ENCODE assay signal across 14 cellular contexts in the genomic region with DNA sequence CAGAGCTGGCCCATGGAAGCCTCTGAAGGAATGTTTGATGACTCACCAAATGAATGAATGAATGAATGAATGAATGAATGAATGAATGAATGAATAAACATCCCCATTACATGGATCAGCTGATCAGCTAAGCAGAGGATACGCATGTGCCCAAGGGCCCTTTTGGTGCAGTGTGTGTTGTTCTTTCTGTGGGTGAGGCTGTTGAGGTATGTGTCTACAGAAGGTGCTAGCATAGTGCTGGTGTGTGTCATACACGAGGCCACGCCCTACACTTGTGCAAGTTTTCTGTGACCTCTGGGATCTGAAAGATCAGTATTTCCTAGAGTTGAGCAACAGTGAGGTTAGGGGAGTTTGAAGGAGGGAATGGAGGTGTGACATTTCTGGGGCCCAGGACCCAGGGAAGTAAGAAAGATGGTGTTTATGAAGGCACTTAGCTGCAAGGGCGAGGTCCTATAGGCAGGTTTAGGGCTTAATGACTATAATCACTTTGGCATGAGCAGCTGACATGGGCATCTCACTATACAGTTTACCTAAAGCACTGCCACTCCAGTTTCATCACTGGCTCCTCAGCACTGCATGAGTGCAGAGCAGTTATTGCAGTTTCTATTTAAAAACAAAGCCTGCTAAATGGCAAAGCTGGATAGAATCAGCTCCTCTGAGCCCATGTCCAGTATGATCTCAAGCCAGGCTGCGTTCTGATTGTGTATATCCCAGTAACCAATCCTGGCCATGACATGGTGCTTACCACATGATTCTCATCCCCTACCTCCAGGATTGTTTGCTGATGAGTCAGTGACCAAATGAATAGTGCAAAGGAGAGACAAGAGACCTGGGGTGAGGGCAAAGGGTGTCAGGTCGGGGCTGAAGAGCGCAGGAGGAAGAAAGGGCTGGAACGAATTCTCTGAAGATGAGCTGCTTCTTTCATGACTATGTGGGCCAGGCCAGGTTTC. TPM values are rescaled to one million over a fixed set of nuclear protein-coding genes. Genes with fewer than 3 reads are reported as not detected.
A peak's percentile ranks its signal among the peaks of the same experiment; 100 is the strongest.
DNase-seq lines count a peak whose midpoint lies in the region; ATAC-seq and TF ChIP-seq lines count a peak whose summit lies in the region.
"Had no signal": no experiment of that assay in that cellular context is flagged by ENCODE, and none has a peak within 500 bp of the region (broad histone marks: within the 10 kb centered on the region; RNA-seq: fewer than 3 reads in every experiment).

No MANE protein-coding gene starts in this region.

- H3K27me3 ChIP-seq in lower lobe of right lung (ENCODE audit: low read depth), result no peaks in the 10 kb centered on the region

- H3K36me3 ChIP-seq in lower lobe of right lung, result no peaks in the 10 kb centered on the region

- H3K4me3 ChIP-seq in lower lobe of right lung, result no peak overlapping the region

- no peaks in the 10 kb centered on the region for H3K9me3 Mint-ChIP-seq in endothelial cell (ENCODE audit: unreplicated experiment)
- H3K9me3 Mint-ChIP-seq: stimulated activated naive CD8-positive, alpha-beta T cell treated with anti-CD3 and anti-CD28 coated beads, Interleukin-15, Interleukin-2, amounts not matched to agents 100 ng/mL and 50 ng/mL, for 24 hours; T-helper 1 cell treated with Interleukin-12 subunit alpha and Interleukin-12 subunit beta and Interleukin-4 antibody, amounts not matched to agents 30 μg/mL and 1 μg/mL, for 36 hours had no signal

- ATAC-seq in lower lobe of right lung, result peak; percentile 68 to 92
- no peak for ATAC-seq in GM18868 (IDR thresholded peaks at IDR 0.05; ENCODE audit: unreplicated experiment)
- ATAC-seq in HG02763 (IDR thresholded peaks at IDR 0.05; ENCODE audit: unreplicated experiment), result no peak

- no peaks in the 10 kb centered on the region for H3K36me3 Mint-ChIP-seq in endothelial cell (ENCODE audit: low read depth, unreplicated experiment)
- H3K36me3 Mint-ChIP-seq: activated naive CD8-positive, alpha-beta T cell treated with anti-CD3 and anti-CD28 coated beads, Interleukin-2, amount 10 ng/mL, durations not matched to agents 7 days and 5 days; naive B cell had no signal

- no peaks in the 10 kb centered on the region for H3K9me3 ChIP-seq in lower lobe of right lung

- peak; percentile 59 for DNase-seq in Daoy (ENCODE audit: low read depth)
- DNase-seq in LoVo (ENCODE audit: low spot score), result peak; percentile 12
- DNase-seq in astrocyte of the hippocampus (ENCODE audit: low read depth, low spot score), result peak; percentile 27
- DNase-seq in lower lobe of right lung, result no peak
- no peak for DNase-seq in endothelial cell (ENCODE audit: low spot score)
- DNase-seq in NCI-H345 (lab: John Stamatoyannopoulos, UW), result no peak
- DNase-seq: activated naive CD8-positive, alpha-beta T cell treated with anti-CD3 and anti-CD28 coated beads, Interleukin-2, amount 10 ng/mL, durations not matched to agents 7 days and 5 days; naive B cell; NCI-H524 had no signal

- TF ChIP-seq CTCF in lower lobe of right lung (IDR thresholded peaks at IDR 0.05) (no peak), endothelial cell (IDR thresholded peaks at IDR 0.05; ENCODE audit: unreplicated experiment) (no peak)

- intact Hi-C loops in lower lobe of right lung (cut with DNase I), result no loop called here

- H3K4me3 Mint-ChIP-seq in endothelial cell (ENCODE audit: unreplicated experiment), result no peak overlapping the region
- H3K4me3 Mint-ChIP-seq: activated naive CD8-positive, alpha-beta T cell treated with anti-CD3 and anti-CD28 coated beads, Interleukin-2, amount 10 ng/mL, durations not matched to agents 7 days and 5 days; naive B cell; stimulated activated naive CD8-positive, alpha-beta T cell treated with anti-CD3 and anti-CD28 coated beads, Interleukin-15, Interleukin-2, amounts not matched to agents 100 ng/mL and 50 ng/mL, for 24 hours; T-helper 1 cell treated with Interleukin-12 subunit alpha and Interleukin-12 subunit beta and Interleukin-4 antibody, amounts not matched to agents 30 μg/mL and 1 μg/mL, for 36 hours had no signal

- H3K27ac Mint-ChIP-seq in endothelial cell (ENCODE audit: unreplicated experiment), result no peak overlapping the region
- H3K27ac Mint-ChIP-seq: activated naive CD8-positive, alpha-beta T cell treated with anti-CD3 and anti-CD28 coated beads, Interleukin-2, amount 10 ng/mL, durations not matched to agents 7 days and 5 days; naive B cell; stimulated activated naive CD8-positive, alpha-beta T cell treated with anti-CD3 and anti-CD28 coated beads, Interleukin-15, Interleukin-2, amounts not matched to agents 100 ng/mL and 50 ng/mL, for 24 hours; T-helper 1 cell treated with Interleukin-12 subunit alpha and Interleukin-12 subunit beta and Interleukin-4 antibody, amounts not matched to agents 30 μg/mL and 1 μg/mL, for 36 hours had no signal

- no peak overlapping the region for H3K27ac ChIP-seq in lower lobe of right lung
- H3K27ac ChIP-seq: KMS-11 had no signal

- H3K4me1 ChIP-seq in lower lobe of right lung, result no peaks in the 10 kb centered on the region

- peaks cover 7% of the 10 kb centered on the region for H3K27me3 Mint-ChIP-seq in endothelial cell (ENCODE audit: unreplicated experiment)
- H3K27me3 Mint-ChIP-seq: activated naive CD8-positive, alpha-beta T cell treated with anti-CD3 and anti-CD28 coated beads, Interleukin-2, amount 10 ng/mL, durations not matched to agents 7 days and 5 days had no signal

- no peaks in the 10 kb centered on the region for H3K4me1 Mint-ChIP-seq in endothelial cell (ENCODE audit: unreplicated experiment)
- H3K4me1 Mint-ChIP-seq: activated naive CD8-positive, alpha-beta T cell treated with anti-CD3 and anti-CD28 coated beads, Interleukin-2, amount 10 ng/mL, durations not matched to agents 7 days and 5 days had no signal

RNA-seq across cellular contexts. Expression of gene E2F8, which starts 36.4 kb away (rescaled TPM):
- 5.2 and 7.7 TPM in 2 replicates for total RNA-seq in Daoy (2014; rRNA removed; shearing (Covaris generic))
- 0.95 TPM for total RNA-seq in lower lobe of right lung
- total RNA-seq in endothelial cell (ENCODE audit: unreplicated experiment), result 0.92 TPM

Comparison
In these comparisons a context has a peak if more than half of its experiments do, and no peak if none do; other contexts are left out.
1. DNase-seq: peak in Daoy (single experiment), LoVo (single experiment) and astrocyte of the hippocampus (single experiment); none in lower lobe of right lung (single experiment), endothelial cell (single experiment) and NCI-H345 (single experiment).
2. ATAC-seq: peak in lower lobe of right lung (2 of 2); none in GM18868 (single experiment) and HG02763 (single experiment).